Comparison of ENCODE assay signal across 8 cellular contexts in genomic region chr5:138213161-138214029, GRCh38. TPM values are rescaled to one million over a fixed set of nuclear protein-coding genes. Genes with fewer than 3 reads are reported as not detected.
DNase-seq lines count a peak whose midpoint lies in the region; TF ChIP-seq lines count a peak whose summit lies in the region.

Gene CDC23 (minus strand): TSS chr5:138213323. CDS start chr5:138213312, 11 bp downstream.

- H3K4me1 ChIP-seq in neuron (ENCODE audit: insufficient read depth, low read length) (peaks cover 9% of the 10 kb centered on the region), subcutaneous abdominal adipose tissue (ENCODE audit: control insufficient read depth in 5 of 5, insufficient read depth in 5 of 5, low read length in 5 of 5) (peaks cover 0 to 22% (median 19%) of the 10 kb centered on the region in 5 donors)

- peaks cover 12% of the 10 kb centered on the region for H3K36me3 ChIP-seq in neuron (ENCODE audit: insufficient read depth, low read length)
- peaks cover 0 to 4% (median 3%) of the 10 kb centered on the region in 5 donors for H3K36me3 ChIP-seq in subcutaneous abdominal adipose tissue (ENCODE audit: control insufficient read depth in 5 of 5, insufficient read depth in 5 of 5, low read length in 5 of 5)

- no peaks in the 10 kb centered on the region for H3K27me3 ChIP-seq in neuron (ENCODE audit: insufficient read depth, low read length)
- no peaks in the 10 kb centered on the region for H3K27me3 ChIP-seq in subcutaneous abdominal adipose tissue (ENCODE audit: control insufficient read depth in 5 of 5, insufficient read depth in 4 of 5, low read length in 5 of 5)

- peak within 1 kb of the TSS; percentile 84 for H3K4me3 ChIP-seq in neuron (ENCODE audit: low read length)
- peak within 1 kb of the TSS; percentile 96 to 100 (median 100) for H3K4me3 ChIP-seq in subcutaneous abdominal adipose tissue (ENCODE audit: low read depth in 1 of 5, low read length in 5 of 5)

- POLR2A ChIA-PET in HEK293T (lab: Yijun Ruan, JAX) = interaction anchor here (0.7 to 2.9 kb wide), 39 partner anchors 10 to 370 kb away, joined by 3 to 31 read pairs (median 5); partner anchors contain the start of genes CDC25C, EGR1, ETF1 and FAM53C

- peak within 1 kb of the TSS; percentile 78 for H3K27ac ChIP-seq in subcutaneous abdominal adipose tissue (ENCODE audit: low read depth, low read length)

- DNase-seq in GF-D8 (lab: John Stamatoyannopoulos, UW) (peak; percentile 86), HEK293T (ENCODE audit: extremely low spot score) (peak; percentile 95), MV-4-11 (lab: John Stamatoyannopoulos, UW) (peak; percentile 99), SK-MEL-5 (ENCODE audit: low read depth, low spot score) (peak; percentile 99), foreskin melanocyte (peak; percentile 99)
- peak; percentile 89 for DNase-seq in activated naive CD4-positive, alpha-beta T cell treated with Interleukin-2 at 50 U/mL for 16 hours

- peak within 1 kb of the TSS; percentile 64 for H2AFZ ChIP-seq in neuron (ENCODE audit: low read depth, low read length)

- H3K9me3 ChIP-seq in neuron (ENCODE audit: low read length) (no peaks in the 10 kb centered on the region), subcutaneous abdominal adipose tissue (ENCODE audit: control insufficient read depth in 5 of 5, low read length in 5 of 5) (no peaks in the 10 kb centered on the region)

- H3K9ac ChIP-seq in subcutaneous abdominal adipose tissue (ENCODE audit: low read length in 5 of 5) = peak within 1 kb of the TSS; percentile 90 to 100 (median 99)

- in situ Hi-C loops in SK-MEL-5 (cut with HindIII; ENCODE audit: low pct_unique_long_range_greater_than_20kb, low sequenced_read_pairs) = no loop called here

- CTCF ChIA-PET in HEK293T (lab: Yijun Ruan, JAX) = interaction anchor here (0.8 to 2.2 kb wide), 5 partner anchors 9 to 237 kb away, joined by 3 to 11 read pairs (median 6); partner anchors contain the start of gene KDM3B

TF ChIP-seq in HEK293T, 16 proteins besides CTCF, POLR2A, EP300 and RAD21:
- TF ChIP-seq L3MBTL2 (conservative IDR thresholded peaks at IDR 0.05) (peak; percentile 28; the same call in 1 of the 2 replicates), FOXK2 (IDR thresholded peaks at IDR 0.05) (peak; percentile 83; the same call in 1 of the 2 replicates), LEF1 (IDR thresholded peaks at IDR 0.05; ENCODE audit: borderline replicate concordance) (no peak), ZNF384 (IDR thresholded peaks at IDR 0.05) (no peak), PKNOX1 (IDR thresholded peaks at IDR 0.05) (peak; percentile 97), TARDBP (IDR thresholded peaks at IDR 0.05) (no peak), ELF4 (IDR thresholded peaks at IDR 0.05) (peak; percentile 44; the same call in 1 of the 2 replicates), NFRKB (IDR thresholded peaks at IDR 0.05) (peak; percentile 71)

RNA-seq across cellular contexts. Expression of gene CDC23, which starts in this region (rescaled TPM):
- 32.1 and 36.2 TPM in 2 replicates for total RNA-seq in SK-MEL-5 (2014; rRNA removed; shearing (Covaris generic))
- polyA plus RNA-seq in SK-MEL-5 (2015; cell fraction: cytosol; rRNA removed) = 28.3 and 39.2 TPM in 2 replicates
- polyA plus RNA-seq in SK-MEL-5 (2015; cell fraction: nucleus; rRNA removed) = 61.2 and 68.8 TPM in 2 replicates

Comparison
In these comparisons a context has a peak if more than half of its experiments do, and no peak if none do; other contexts are left out.
1. Peak in every context shown above with its lines: DNase-seq, H3K4me3 ChIP-seq and H3K27ac ChIP-seq.